In genomic region chr1:92503043-92503925, GRCh38 we compare ENCODE assay signal across 19 cellular contexts. TPM values are rescaled to one million over a fixed set of nuclear protein-coding genes. Genes with fewer than 3 reads are reported as not detected.
A peak's percentile ranks its signal among the peaks of the same experiment; 100 is the strongest.
DNase-seq lines count a peak whose midpoint lies in the region; ATAC-seq, FAIRE-seq and TF ChIP-seq lines count a peak whose summit lies in the region.
"Had no signal": no experiment of that assay in that cellular context is flagged by ENCODE, and none has a peak within 500 bp of the region (broad histone marks: within the 10 kb centered on the region; RNA-seq: fewer than 3 reads in every experiment).

No MANE protein-coding gene starts in this region.

- H2AFZ ChIP-seq in mammary epithelial cell (ENCODE audit: low read depth, low read length) (peak overlapping the region; percentile 26), H9 (ENCODE audit: low read length) (no peak overlapping the region)
- H2AFZ ChIP-seq: GM23338 had no signal

- H3K14ac ChIP-seq in H9 (ENCODE audit: insufficient read depth, low read length) = no peak overlapping the region

- no TSS peak for BruUV-seq in mammary epithelial cell (replicated peaks; lab: Mats Ljungman, UMichigan)

- H3K4me3 Mint-ChIP-seq in activated T-helper 2 cell treated with anti-CD3 and anti-CD28 coated beads, Interferon-gamma antibody, Interleukin-2, Interleukin-4, amounts not matched to agents 10 μg/mL and 5 μg/mL and 100 μg/mL, durations not matched to agents 14 hours and 24 hours and 36 hours (ENCODE audit: low read depth) = no peak overlapping the region
- H3K4me3 Mint-ChIP-seq in H9 = no peak overlapping the region
- H3K4me3 Mint-ChIP-seq: activated naive CD8-positive, alpha-beta T cell treated with anti-CD3 and anti-CD28 coated beads, Interleukin-2, amount 10 ng/mL, durations not matched to agents 7 days and 5 days; GM23338; T-cell had no signal

- H4K20me1 ChIP-seq in mammary epithelial cell (ENCODE audit: insufficient read depth, low read length) = no peaks in the 10 kb centered on the region
- no peaks in the 10 kb centered on the region for H4K20me1 ChIP-seq in H9 (ENCODE audit: control insufficient read depth, insufficient read depth, insufficient read length)

- no peak overlapping the region for H3K56ac ChIP-seq in H9 (ENCODE audit: insufficient read length, low read depth, low read length)

- H2BK20ac ChIP-seq in H9 (ENCODE audit: low read depth, low read length, poor library complexity, severe bottlenecking) = no peak overlapping the region

- H3K27me3 Mint-ChIP-seq in activated T-helper 2 cell treated with anti-CD3 and anti-CD28 coated beads, Interferon-gamma antibody, Interleukin-2, Interleukin-4, amounts not matched to agents 10 μg/mL and 5 μg/mL and 100 μg/mL, durations not matched to agents 14 hours and 24 hours and 36 hours (ENCODE audit: low read depth) = no peaks in the 10 kb centered on the region
- H3K27me3 Mint-ChIP-seq in H9 (ENCODE audit: low read depth) = no peaks in the 10 kb centered on the region
- H3K27me3 Mint-ChIP-seq: activated naive CD8-positive, alpha-beta T cell treated with anti-CD3 and anti-CD28 coated beads, Interleukin-2, amount 10 ng/mL, durations not matched to agents 7 days and 5 days; T-cell had no signal

- no peak overlapping the region for H3K18ac ChIP-seq in H9 (ENCODE audit: insufficient read length, low read depth, low read length)

- in situ Hi-C loops in mammary epithelial cell (cut with MboI; ENCODE audit: low sequenced_read_pairs in 2 of 2) = no loop called here

- no peak overlapping the region for H2BK5ac ChIP-seq in H9 (ENCODE audit: insufficient read length, low read length)

- TF ChIP-seq CTCF in mammary epithelial cell (conservative IDR thresholded peaks at IDR 0.05 in 1 of 2, IDR thresholded peaks at IDR 0.05 in 1 of 2; ENCODE audit: extremely low read depth in 1 of 2, insufficient read depth in 1 of 2, low read depth in 1 of 2, low read length in 2 of 2) = no peak
- TF ChIP-seq CTCF in breast epithelium (IDR thresholded peaks at IDR 0.05) = no peak
- no peak for TF ChIP-seq CTCF in H9 (conservative IDR thresholded peaks at IDR 0.05)

- no peak for FAIRE-seq in GM12892 (lab: Jason Lieb, UNC)
- FAIRE-seq: pancreas had no signal

- H3K27ac ChIP-seq in mammary epithelial cell (ENCODE audit: insufficient read depth, low read depth, low read length) (no peak overlapping the region), breast epithelium (no peak overlapping the region), H9 (ENCODE audit: insufficient read length, low read depth, low read length) (no peak overlapping the region)
- H3K27ac ChIP-seq: left lung, pancreas, RWPE1, upper lobe of left lung had no signal

- H4K8ac ChIP-seq in H9 (replicated peaks; ENCODE audit: insufficient read length, low read depth, low read length) = no peak overlapping the region

- H3K23me2 ChIP-seq in H9 (ENCODE audit: insufficient read length, low read depth, low read length, poor library complexity, severe bottlenecking) = no peaks in the 10 kb centered on the region

- H3K36me3 Mint-ChIP-seq in activated T-helper 2 cell treated with anti-CD3 and anti-CD28 coated beads, Interferon-gamma antibody, Interleukin-2, Interleukin-4, amounts not matched to agents 10 μg/mL and 5 μg/mL and 100 μg/mL, durations not matched to agents 14 hours and 24 hours and 36 hours (ENCODE audit: low read depth) = peaks cover 27% of the 10 kb centered on the region
- H3K36me3 Mint-ChIP-seq in H9 (ENCODE audit: insufficient read depth in 1 of 3, low read depth in 3 of 3) = 0 out of 7 replicates have a peak, but pooled peaks cover 0 to 1% (median 0%) of the 10 kb centered on the region in 3 experiments
- H3K36me3 Mint-ChIP-seq: T-cell had no signal

- H3K4me1 Mint-ChIP-seq in activated T-helper 2 cell treated with anti-CD3 and anti-CD28 coated beads, Interferon-gamma antibody, Interleukin-2, Interleukin-4, amounts not matched to agents 10 μg/mL and 5 μg/mL and 100 μg/mL, durations not matched to agents 14 hours and 24 hours and 36 hours (ENCODE audit: low read depth) = peaks cover 44% of the 10 kb centered on the region
- no peaks in the 10 kb centered on the region for H3K4me1 Mint-ChIP-seq in H9
- H3K4me1 Mint-ChIP-seq: GM23338 had no signal

- DNase-seq in mammary epithelial cell (peak; percentile 62), breast epithelium (ENCODE audit: low spot score in 2 of 2) (no peak), GM12892 (ENCODE audit: insufficient read length) (no peak), H9 (no peak), UCSD-AML1 (lab: John Stamatoyannopoulos, UW; ENCODE audit: unreplicated experiment) (no peak)
- DNase-seq in activated T-helper 2 cell treated with anti-CD3 and anti-CD28 coated beads, Interferon-gamma antibody, Interleukin-2, Interleukin-4, amounts not matched to agents 10 μg/mL and 5 μg/mL and 100 μg/mL, durations not matched to agents 14 hours and 24 hours and 36 hours (ENCODE audit: low spot score) = no peak
- DNase-seq: ACHN; activated naive CD8-positive, alpha-beta T cell treated with anti-CD3 and anti-CD28 coated beads, Interleukin-2, amount 10 ng/mL, durations not matched to agents 7 days and 5 days; effector CD8-positive, alpha-beta T cell; KG1; left lung; NCI-H2171 treated with DMSO at 0.1 percent for 48 hours; pancreas; T-cell; upper lobe of left lung had no signal

- CTCF ChIA-PET in mammary epithelial cell (lab: Charles Lee; ENCODE audit: low non-redundant PET) = no interaction called here

- WGBS in mammary epithelial cell (ENCODE audit: low coverage, missing lambda C conversion rate) = 40% methylated on average over 5 of the region's 6 CpGs
- WGBS in H9 (ENCODE audit: extremely low coverage, insufficient read length, low lambda C conversion rate) = no CpG with 5 or more reads among the region's 6 CpGs

- H2AK5ac ChIP-seq in H9 (ENCODE audit: insufficient read length, low read length) = no peak overlapping the region

- no peaks in the 10 kb centered on the region for H3K79me1 ChIP-seq in H9 (ENCODE audit: insufficient read depth, low read depth, low read length, poor library complexity, severe bottlenecking)

- H3K36me3 ChIP-seq in mammary epithelial cell (ENCODE audit: insufficient read depth, low read length) = no peaks in the 10 kb centered on the region
- H3K36me3 ChIP-seq in breast epithelium = no peaks in the 10 kb centered on the region
- H3K36me3 ChIP-seq: left lung, pancreas, upper lobe of left lung had no signal

- no peak overlapping the region for H4K5ac ChIP-seq in H9 (ENCODE audit: insufficient read length, low read depth, low read length)

- intact Hi-C loops in mammary epithelial cell (cut with micrococcal nuclease) = no loop called here
- intact Hi-C loops in breast epithelium (cut with DNase I; ENCODE audit: low total_unique reads) = no loop called here
- intact Hi-C loops in activated T-helper 2 cell treated with anti-CD3 and anti-CD28 coated beads, Interferon-gamma antibody, Interleukin-2, Interleukin-4, amounts not matched to agents 10 μg/mL and 5 μg/mL and 100 μg/mL, durations not matched to agents 14 hours and 24 hours and 36 hours (cut with micrococcal nuclease) = loop anchor here (2.0 kb wide), 1 partner anchor 16 kb away; the partner anchor contains the start of gene GFI1

- H2BK120ac ChIP-seq in H9 (ENCODE audit: low read depth, low read length, poor library complexity, severe bottlenecking) = no peak overlapping the region

- H3K23ac ChIP-seq in H9 (ENCODE audit: insufficient read length, low read depth, low read length) = no peak overlapping the region

- no peak overlapping the region for H2BK15ac ChIP-seq in H9 (ENCODE audit: low read depth, low read length)

- H2BK12ac ChIP-seq in H9 (ENCODE audit: insufficient read length, low read depth, low read length) = no peak overlapping the region

- dilution Hi-C loops in mammary epithelial cell (cut with HindIII; ENCODE audit: low sequenced_read_pairs) = no loop called here

- no peaks in the 10 kb centered on the region for H3K9me3 Mint-ChIP-seq in activated T-helper 2 cell treated with anti-CD3 and anti-CD28 coated beads, Interferon-gamma antibody, Interleukin-2, Interleukin-4, amounts not matched to agents 10 μg/mL and 5 μg/mL and 100 μg/mL, durations not matched to agents 14 hours and 24 hours and 36 hours
- no peaks in the 10 kb centered on the region; a peak in 1 of 5 replicates for H3K9me3 Mint-ChIP-seq in H9
- H3K9me3 Mint-ChIP-seq: activated naive CD8-positive, alpha-beta T cell treated with anti-CD3 and anti-CD28 coated beads, Interleukin-2, amount 10 ng/mL, durations not matched to agents 7 days and 5 days; GM23338 had no signal

- H3K4ac ChIP-seq in H9 (ENCODE audit: low read depth, low read length) = no peak overlapping the region

- H3K4me2 ChIP-seq in mammary epithelial cell (ENCODE audit: insufficient read depth, low read depth, low read length) = no peak overlapping the region
- H3K4me2 ChIP-seq in H9 (ENCODE audit: insufficient read depth, insufficient read length, low read length) = no peak overlapping the region
- H3K4me2 ChIP-seq: GM23338 had no signal

- H3K4me3 ChIP-seq in mammary epithelial cell (replicated peaks in 1 of 3; ENCODE audit: insufficient read depth in 1 of 3, low read depth in 2 of 3, low read length in 3 of 3) = no peak overlapping the region
- H3K4me3 ChIP-seq in breast epithelium = no peak overlapping the region
- H3K4me3 ChIP-seq: GM23338, left lung, pancreas, upper lobe of left lung had no signal

- ATAC-seq in HG02870 (IDR thresholded peaks at IDR 0.05; ENCODE audit: unreplicated experiment) = peak; percentile 45
- ATAC-seq in GM21390 (IDR thresholded peaks at IDR 0.05; ENCODE audit: unreplicated experiment) = no peak
- ATAC-seq: GM23338, left lung, pancreas had no signal

- H3K79me2 ChIP-seq in mammary epithelial cell (ENCODE audit: insufficient read depth, low read length) (no peaks in the 10 kb centered on the region), H9 (ENCODE audit: insufficient read depth, low read length) (no peaks in the 10 kb centered on the region)

- H3K4me1 ChIP-seq in mammary epithelial cell (ENCODE audit: insufficient read depth, low read length) = peaks cover 16% of the 10 kb centered on the region
- H3K4me1 ChIP-seq in breast epithelium = no peaks in the 10 kb centered on the region
- no peaks in the 10 kb centered on the region; the same call in 1 of the 2 replicates for H3K4me1 ChIP-seq in H9 (ENCODE audit: insufficient read depth, low read length)
- H3K4me1 ChIP-seq: left lung, pancreas, upper lobe of left lung had no signal

- H3K27me3 ChIP-seq in mammary epithelial cell (ENCODE audit: insufficient read depth, low read length) = no peaks in the 10 kb centered on the region
- no peaks in the 10 kb centered on the region for H3K27me3 ChIP-seq in breast epithelium
- H3K27me3 ChIP-seq in H9 (ENCODE audit: insufficient read depth, low read length) = no peaks in the 10 kb centered on the region
- H3K27me3 ChIP-seq: left lung, pancreas, upper lobe of left lung had no signal

- H3K27ac Mint-ChIP-seq in activated T-helper 2 cell treated with anti-CD3 and anti-CD28 coated beads, Interferon-gamma antibody, Interleukin-2, Interleukin-4, amounts not matched to agents 10 μg/mL and 5 μg/mL and 100 μg/mL, durations not matched to agents 14 hours and 24 hours and 36 hours = peak overlapping the region; percentile 55
- H3K27ac Mint-ChIP-seq in H9 = no peak overlapping the region
- H3K27ac Mint-ChIP-seq: GM23338 had no signal

- no peak overlapping the region for H4K91ac ChIP-seq in H9 (ENCODE audit: insufficient read length, low read depth, low read length)

- no peak overlapping the region for H3T11ph ChIP-seq in H9 (ENCODE audit: low read length)

- H3K9me3 ChIP-seq in mammary epithelial cell (replicated peaks; ENCODE audit: insufficient read depth, low read length) (no peaks in the 10 kb centered on the region), breast epithelium (no peaks in the 10 kb centered on the region), H9 (ENCODE audit: control insufficient read depth, low read depth, low read length) (no peaks in the 10 kb centered on the region)
- H3K9me3 ChIP-seq: left lung, pancreas, upper lobe of left lung had no signal

- H3K9ac ChIP-seq in mammary epithelial cell (ENCODE audit: insufficient read depth, low read length) (no peak overlapping the region), H9 (ENCODE audit: extremely low read depth, insufficient read length, low read length) (no peak overlapping the region)

- TF ChIP-seq POLR2A in breast epithelium (IDR thresholded peaks at IDR 0.05) (no peak), GM12892 (IDR thresholded peaks at IDR 0.05; ENCODE audit: low read depth, low read length) (no peak)

RNA-seq across cellular contexts. Expression of gene GFI1, which starts 16.6 kb away (rescaled TPM):
- total RNA-seq in mammary epithelial cell (under 1 TPM; under 0.01 to 0.54 TPM), breast epithelium (1 to 10 TPM in 1 of 3 donors, under 1 TPM in 2; 0.80 to 1.5 (median 0.98) TPM), H9 (2021) (0.11 TPM in 1 of 2 replicates, not detected in the other)
- polyA plus RNA-seq in mammary epithelial cell = 0.43 TPM
- 0.62 TPM for polyA minus RNA-seq in mammary epithelial cell
- 93.8 and 99.4 TPM in 2 replicates for total RNA-seq in activated T-helper 2 cell treated with anti-CD3 and anti-CD28 coated beads, Interferon-gamma antibody, Interleukin-2, Interleukin-4, amounts not matched to agents 10 μg/mL and 5 μg/mL and 100 μg/mL, durations not matched to agents 14 hours and 24 hours and 36 hours
- 2.8 TPM for polyA plus RNA-seq in GM12892 (2012; ENCODE audit: missing spikeins)
- polyA plus RNA-seq: GM23338 had no signal

Comparison
In these comparisons a context has a peak if more than half of its experiments do, and no peak if none do; other contexts are left out.
1. RNA of gene GFI1, which starts 16.6 kb away (total RNA-seq): 93.8 to 99.4 TPM in activated T-helper 2 cell treated with anti-CD3 and anti-CD28 coated beads, Interferon-gamma antibody, Interleukin-2, Interleukin-4, amounts not matched to agents 10 μg/mL and 5 μg/mL and 100 μg/mL, durations not matched to agents 14 hours and 24 hours and 36 hours; 0.80 to 1.5 TPM in breast epithelium, under 0.01 to 0.54 TPM in mammary epithelial cell and 0.11 TPM in H9; every median in the first group is over 10 times any median in the second.